Comparison of ENCODE assay signal across 8 cellular contexts in genomic region chr10:73771722-73772279, GRCh38. TPM values are rescaled to one million over a fixed set of nuclear protein-coding genes. Genes with fewer than 3 reads are reported as not detected.
DNase-seq lines count a peak whose midpoint lies in the region; ATAC-seq and TF ChIP-seq lines count a peak whose summit lies in the region.

No MANE protein-coding gene starts in this region.

- H3K4me1 ChIP-seq in gastrocnemius medialis = peaks cover 29 to 33% of the 10 kb centered on the region in 2 donors

- peaks cover 38% of the 10 kb centered on the region for H3K4me1 Mint-ChIP-seq in activated naive CD4-positive, alpha-beta T cell treated with anti-CD3 and anti-CD28 coated beads for 36 hours (ENCODE audit: low read depth)

- intact Hi-C loops in activated naive CD4-positive, alpha-beta T cell treated with anti-CD3 and anti-CD28 coated beads for 36 hours (cut with micrococcal nuclease) = loop anchor here (1.0 to 5.0 kb wide), 9 partner anchors 8 to 274 kb away; partner anchors contain the start of genes NDST2, PPP3CB, SEC24C and ZSWIM8
- intact Hi-C loops in gastrocnemius medialis (cut with DNase I; ENCODE audit: low total_unique reads) = loop anchor here (1.0 to 2.0 kb wide), 2 partner anchors 39 to 116 kb away; partner anchors contain the start of genes NDST2 and SYNPO2L

- H3K36me3 ChIP-seq in gastrocnemius medialis = peaks cover 0 to 60% of the 10 kb centered on the region in 2 donors

- H3K9me3 ChIP-seq in gastrocnemius medialis = no peaks in the 10 kb centered on the region

- no peak for TF ChIP-seq POLR2A in gastrocnemius medialis (IDR thresholded peaks at IDR 0.05)

- peak overlapping the region; percentile 93 for H3K27ac Mint-ChIP-seq in activated naive CD4-positive, alpha-beta T cell treated with anti-CD3 and anti-CD28 coated beads for 36 hours

- no peaks in the 10 kb centered on the region for H3K27me3 Mint-ChIP-seq in activated naive CD4-positive, alpha-beta T cell treated with anti-CD3 and anti-CD28 coated beads for 36 hours (ENCODE audit: low read depth)

- DNase-seq in activated naive CD4-positive, alpha-beta T cell treated with anti-CD3 and anti-CD28 coated beads for 36 hours = peak; percentile 75
- no peak for DNase-seq in activated naive CD4-positive, alpha-beta T cell treated with Interleukin-2 at 50 U/mL for 16 hours
- DNase-seq in OCI-M1 (lab: John Stamatoyannopoulos, UW) (peak; percentile 91), amniotic epithelial cell (ENCODE audit: low read depth) (peak; percentile 13), hepatic stellate cell (ENCODE audit: low spot score) (peak; percentile 91), gastrocnemius medialis (peak in 1 of 2 donors; percentile 83), dedifferentiated amniotic fluid mesenchymal stem cell (ENCODE audit: extremely low spot score) (no peak)

- H3K9me3 Mint-ChIP-seq in activated naive CD4-positive, alpha-beta T cell treated with anti-CD3 and anti-CD28 coated beads for 36 hours = no peaks in the 10 kb centered on the region

- in situ Hi-C loops in gastrocnemius medialis (cut with MboI; ENCODE audit: low sequenced_read_pairs in 4 of 4) = loop anchor here in 1 of 4 donors (25.0 kb wide), 1 partner anchor 234 kb away; no protein-coding TSS in a partner anchor

- ATAC-seq in HG03025 (IDR thresholded peaks at IDR 0.05; ENCODE audit: low FRiP score, unreplicated experiment) (peak; percentile 1), gastrocnemius medialis (peak; percentile 2 to 76)

- H3K27me3 ChIP-seq in gastrocnemius medialis = no peaks in the 10 kb centered on the region

- TF ChIP-seq CTCF in gastrocnemius medialis (IDR thresholded peaks at IDR 0.05 in 4 of 5, conservative IDR thresholded peaks at IDR 0.05 in 1 of 5) = no peak

- H3K36me3 Mint-ChIP-seq in activated naive CD4-positive, alpha-beta T cell treated with anti-CD3 and anti-CD28 coated beads for 36 hours (ENCODE audit: low read depth) = peaks cover 45% of the 10 kb centered on the region

- H3K4me3 Mint-ChIP-seq in activated naive CD4-positive, alpha-beta T cell treated with anti-CD3 and anti-CD28 coated beads for 36 hours = peak overlapping the region; percentile 93

- CTCF ChIA-PET in activated naive CD4-positive, alpha-beta T cell treated with anti-CD3 and anti-CD28 coated beads for 36 hours (lab: Charles Lee) = interaction anchor here (0.6 to 3.4 kb wide), 9 partner anchors 9 to 1527 kb away, joined by 3 to 9 read pairs (median 5); partner anchors contain the start of gene CHCHD1

- H3K27ac ChIP-seq in gastrocnemius medialis = peak overlapping the region; percentile 94 to 99 (median 98)

- peak overlapping the region; percentile 81 to 98 (median 89) for H3K4me3 ChIP-seq in gastrocnemius medialis

RNA-seq across cellular contexts. Expression of gene CHCHD1, which starts 10.0 kb away (rescaled TPM):
- total RNA-seq in activated naive CD4-positive, alpha-beta T cell treated with anti-CD3 and anti-CD28 coated beads for 36 hours = 10 to 100 TPM; 27.4 to 28.8 TPM
- total RNA-seq in gastrocnemius medialis = 10 to 100 TPM; 25.3 to 41.8 (median 32.7) TPM

RNA-seq across cellular contexts. Expression of gene ZSWIM8, which starts 13.6 kb away (rescaled TPM):
- total RNA-seq in activated naive CD4-positive, alpha-beta T cell treated with anti-CD3 and anti-CD28 coated beads for 36 hours = 10 to 100 TPM; 25.8 to 26.7 TPM
- 10 to 100 TPM; 52.6 to 81.4 (median 78.9) TPM for total RNA-seq in gastrocnemius medialis

RNA-seq across cellular contexts. Expression of gene SEC24C, which starts 27.6 kb away (rescaled TPM):
- total RNA-seq in activated naive CD4-positive, alpha-beta T cell treated with anti-CD3 and anti-CD28 coated beads for 36 hours = 10 to 100 TPM; 67.0 to 68.1 TPM
- 10 to 100 TPM; 43.6 to 90.5 (median 69.6) TPM for total RNA-seq in gastrocnemius medialis

RNA-seq across cellular contexts. Expression of gene NDST2, which starts 39.6 kb away (rescaled TPM):
- total RNA-seq in activated naive CD4-positive, alpha-beta T cell treated with anti-CD3 and anti-CD28 coated beads for 36 hours = 100 to 1,000 TPM; 102 to 127 TPM
- total RNA-seq in gastrocnemius medialis = 10 to 100 TPM in 1 of 4 donors, 1 to 10 TPM in 3; 7.8 to 21.7 (median 9.2) TPM

Comparison
In these comparisons a context has a peak if more than half of its experiments do, and no peak if none do; other contexts are left out.
1. DNase-seq: peak in activated naive CD4-positive, alpha-beta T cell treated with anti-CD3 and anti-CD28 coated beads for 36 hours (single experiment), OCI-M1 (single experiment), amniotic epithelial cell (single experiment) and hepatic stellate cell (single experiment); none in activated naive CD4-positive, alpha-beta T cell treated with Interleukin-2 at 50 U/mL for 16 hours (single experiment) and dedifferentiated amniotic fluid mesenchymal stem cell (single experiment).